Comparison of ENCODE assay signal across 23 cellular contexts in the genomic region with DNA sequence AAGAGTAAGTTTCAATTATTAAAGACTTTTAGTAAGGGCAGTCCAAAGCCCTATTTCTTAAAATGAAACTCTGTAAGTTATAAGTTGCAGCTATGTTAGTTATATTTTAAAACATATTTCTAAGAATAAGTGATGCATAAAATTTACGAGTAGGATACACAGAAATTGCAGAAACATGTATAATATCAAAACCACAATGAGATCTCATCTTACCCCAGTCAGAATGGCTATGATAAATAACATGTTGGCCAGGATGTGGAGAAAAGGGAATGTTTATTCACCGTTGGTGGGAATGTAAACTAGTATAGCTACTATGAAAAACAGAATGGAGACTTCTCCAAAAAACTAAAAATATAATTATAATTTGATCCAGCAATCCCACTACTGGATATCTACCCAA.
DNase-seq lines count a peak whose midpoint lies in the region; ATAC-seq and TF ChIP-seq lines count a peak whose summit lies in the region.
"Had no signal": no experiment of that assay in that cellular context is flagged by ENCODE, and none has a peak within 500 bp of the region (broad histone marks: within the 10 kb centered on the region; RNA-seq: fewer than 3 reads in every experiment).

No MANE protein-coding gene starts in this region.

- H3K4me3 Mint-ChIP-seq in stimulated activated naive B cell treated with anti-CD40 and anti-IgM and Interleukin-4, amounts not matched to agents 10 μg/mL and 1 μg/mL and 100 μg/mL, for 72 hours = no peak overlapping the region
- no peak overlapping the region for H3K4me3 Mint-ChIP-seq in endodermal cell
- H3K4me3 Mint-ChIP-seq: CD4-positive, alpha-beta T cell had no signal

- H3K27ac Mint-ChIP-seq in stimulated activated naive B cell treated with anti-CD40 and anti-IgM and Interleukin-4, amounts not matched to agents 10 μg/mL and 1 μg/mL and 100 μg/mL, for 72 hours = no peak overlapping the region
- H3K27ac Mint-ChIP-seq in endodermal cell = no peak overlapping the region
- H3K27ac Mint-ChIP-seq: CD4-positive, alpha-beta T cell had no signal

- no peaks in the 10 kb centered on the region for H3K9me3 Mint-ChIP-seq in stimulated activated naive B cell treated with anti-CD40 and anti-IgM and Interleukin-4, amounts not matched to agents 10 μg/mL and 1 μg/mL and 100 μg/mL, for 72 hours
- H3K9me3 Mint-ChIP-seq in endodermal cell = no peaks in the 10 kb centered on the region

- no peak for TF ChIP-seq CTCF in AG09319 (IDR thresholded peaks at IDR 0.05; ENCODE audit: low read depth, low read length)
- TF ChIP-seq CTCF in astrocyte of the cerebellum (IDR thresholded peaks at IDR 0.05; ENCODE audit: low read depth, low read length, missing control alignments) = no peak
- TF ChIP-seq CTCF in endodermal cell (conservative IDR thresholded peaks at IDR 0.05) = no peak

- no peaks in the 10 kb centered on the region for H3K4me1 ChIP-seq in endodermal cell (ENCODE audit: control insufficient read depth, insufficient read depth, low read length)
- H3K4me1 ChIP-seq: BE2C, Caco-2, SJSA1 had no signal

- H3K36me3 ChIP-seq in endodermal cell (ENCODE audit: control insufficient read depth, insufficient read depth, low read length) = no peaks in the 10 kb centered on the region
- H3K36me3 ChIP-seq: BE2C, SJSA1 had no signal

- 89% methylated on average over 1 of the region's 2 CpGs; no CpG with 5 or more reads in 1 of the 2 experiments for WGBS in endodermal cell (ENCODE audit: insufficient coverage in 1 of 2, insufficient read length in 1 of 2), 2 experiments

- DNase-seq in AG09319 (ENCODE audit: extremely low read depth, low read depth) = peak; percentile 29
- peak; percentile 80 for DNase-seq in LHCN-M2 (ENCODE audit: low read depth)
- peak; percentile 4 for DNase-seq in astrocyte of the cerebellum (ENCODE audit: low read depth)
- DNase-seq in fibroblast of peridontal ligament (ENCODE audit: extremely low read depth) = peak; percentile 84
- DNase-seq in stimulated activated naive B cell treated with anti-CD40 and anti-IgM and Interleukin-4, amounts not matched to agents 10 μg/mL and 1 μg/mL and 100 μg/mL, for 72 hours = no peak
- no peak for DNase-seq in endodermal cell
- DNase-seq in iPS-NIHi11 (ENCODE audit: low spot score) = no peak
- DNase-seq: 8988T; BE2C; Caco-2; CD4-positive, alpha-beta T cell; DMS153; GDM1; GOT3; KBM-7; MV-4-11; NCI-H1694 treated with DMSO at 0.1 percent for 48 hours; NCI-H226; NCI-H524; PC-9 had no signal

- no peak overlapping the region for H3K4me3 ChIP-seq in astrocyte of the cerebellum (ENCODE audit: low read depth, low read length)
- no peak overlapping the region for H3K4me3 ChIP-seq in endodermal cell (ENCODE audit: low read length)
- H3K4me3 ChIP-seq: GM12878, PC-9, SJSA1 had no signal

- no peaks in the 10 kb centered on the region for H3K36me3 Mint-ChIP-seq in stimulated activated naive B cell treated with anti-CD40 and anti-IgM and Interleukin-4, amounts not matched to agents 10 μg/mL and 1 μg/mL and 100 μg/mL, for 72 hours
- no peaks in the 10 kb centered on the region for H3K36me3 Mint-ChIP-seq in endodermal cell (ENCODE audit: low read depth)

- in situ Hi-C loops in astrocyte of the cerebellum (cut with HindIII; ENCODE audit: low sequenced_read_pairs) = no loop called here

- H3K4me1 Mint-ChIP-seq in stimulated activated naive B cell treated with anti-CD40 and anti-IgM and Interleukin-4, amounts not matched to agents 10 μg/mL and 1 μg/mL and 100 μg/mL, for 72 hours = no peaks in the 10 kb centered on the region
- H3K4me1 Mint-ChIP-seq in endodermal cell = no peaks in the 10 kb centered on the region

- H3K27me3 ChIP-seq in endodermal cell (ENCODE audit: control insufficient read depth, insufficient read depth, low read length, poor library complexity, severe bottlenecking) = no peaks in the 10 kb centered on the region
- H3K27me3 ChIP-seq: BE2C, SJSA1 had no signal

- no peaks in the 10 kb centered on the region for H3K27me3 Mint-ChIP-seq in stimulated activated naive B cell treated with anti-CD40 and anti-IgM and Interleukin-4, amounts not matched to agents 10 μg/mL and 1 μg/mL and 100 μg/mL, for 72 hours
- peaks cover 6% of the 10 kb centered on the region for H3K27me3 Mint-ChIP-seq in endodermal cell (ENCODE audit: insufficient read depth)
- H3K27me3 Mint-ChIP-seq: CD4-positive, alpha-beta T cell had no signal

- no peak for ATAC-seq in stimulated activated naive B cell treated with anti-CD40 and anti-IgM and Interleukin-4, amounts not matched to agents 10 μg/mL and 1 μg/mL and 100 μg/mL, for 72 hours (replicated peaks)
- ATAC-seq in GM19351 (IDR thresholded peaks at IDR 0.05; ENCODE audit: unreplicated experiment) = no peak
- ATAC-seq: GM12878 had no signal

- H3K9me3 ChIP-seq in endodermal cell (ENCODE audit: control insufficient read depth, low read length) = peaks cover 32% of the 10 kb centered on the region
- H3K9me3 ChIP-seq: BE2C, Caco-2, SJSA1 had no signal

- H3K9ac ChIP-seq in endodermal cell (ENCODE audit: extremely low read depth, low read length, poor library complexity, severe bottlenecking) = no peak overlapping the region

- no peak overlapping the region for H3K27ac ChIP-seq in endodermal cell (ENCODE audit: low read depth, low read length)
- H3K27ac ChIP-seq: PC-9, SJSA1 had no signal

Comparison
In these comparisons a context has a peak if more than half of its experiments do, and no peak if none do; other contexts are left out.
1. DNase-seq: peak in AG09319 (single experiment), LHCN-M2 (single experiment), astrocyte of the cerebellum (single experiment) and fibroblast of peridontal ligament (single experiment); none in stimulated activated naive B cell treated with anti-CD40 and anti-IgM and Interleukin-4, amounts not matched to agents 10 μg/mL and 1 μg/mL and 100 μg/mL, for 72 hours (single experiment), endodermal cell (single experiment) and iPS-NIHi11 (single experiment).